In the genomic region with DNA sequence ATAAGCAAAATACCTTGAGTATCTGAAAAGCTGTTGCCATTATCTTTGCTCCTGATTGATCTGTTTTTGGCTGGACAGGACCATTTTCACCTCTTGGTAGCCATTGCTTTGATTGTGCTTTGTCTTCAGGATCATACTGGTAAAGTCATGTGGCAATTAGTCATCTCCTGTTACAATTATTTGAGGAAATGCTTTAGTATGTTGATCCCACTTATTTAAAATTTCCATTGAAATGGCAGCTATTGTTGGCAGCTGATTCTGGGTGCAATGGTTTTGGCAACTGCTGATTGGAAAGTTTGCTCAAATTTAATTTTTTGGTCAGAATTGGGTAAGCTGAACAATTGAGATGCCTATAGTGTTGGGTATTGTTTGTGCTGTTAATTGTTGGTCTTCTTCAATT, we compare ENCODE assay signal across 22 cellular contexts.
DNase-seq lines count a peak whose midpoint lies in the region; ATAC-seq, FAIRE-seq and TF ChIP-seq lines count a peak whose summit lies in the region.
"Had no signal": no experiment of that assay in that cellular context is flagged by ENCODE, and none has a peak within 500 bp of the region (broad histone marks: within the 10 kb centered on the region; RNA-seq: fewer than 3 reads in every experiment).

No MANE protein-coding gene starts in this region.

- H3K27ac Mint-ChIP-seq in GM23338, result no peak overlapping the region
- H3K27ac Mint-ChIP-seq: B cell; CD4-positive, CD25-positive, alpha-beta regulatory T cell; CD8-positive, alpha-beta memory T cell; IgD-negative memory B cell had no signal

- H3K9me3 ChIP-seq in SJCRH30 (replicated peaks), result no peaks in the 10 kb centered on the region
- peaks cover 13% of the 10 kb centered on the region for H3K9me3 ChIP-seq in keratinocyte (ENCODE audit: control insufficient read depth, low read depth, low read length)
- H3K9me3 ChIP-seq in A673 (ENCODE audit: low read depth, low read length, poor library complexity, severe bottlenecking), result no peaks in the 10 kb centered on the region
- H3K9me3 ChIP-seq: HAP-1 had no signal

- H2AFZ ChIP-seq in GM23338 (peak overlapping the region; percentile 35; the same call in 1 of the 2 replicates), KMS-11 (ENCODE audit: low read depth) (peak overlapping the region; percentile 62; the same call in 1 of the 2 replicates), keratinocyte (ENCODE audit: control insufficient read depth, low read length) (peak overlapping the region; percentile 26)

- CTCF ChIA-PET in A673 (lab: Charles Lee), result no interaction called here

- POLR2A ChIA-PET in A673 (lab: Charles Lee; ENCODE audit: low non-redundant PET), result no interaction called here

- H3K79me2 ChIP-seq in GM23338 (replicated peaks; ENCODE audit: insufficient read depth) (no peaks in the 10 kb centered on the region), KMS-11 (ENCODE audit: insufficient read depth, low read depth) (no peaks in the 10 kb centered on the region), keratinocyte (ENCODE audit: control insufficient read depth, insufficient read depth, low read length) (no peaks in the 10 kb centered on the region)

- FAIRE-seq in keratinocyte (lab: Jason Lieb, UNC), result peak; percentile 26
- FAIRE-seq in urothelium cell line (lab: Jason Lieb, UNC), result no peak
- FAIRE-seq: GM12878, GM19239, HepG2 had no signal

- no peak overlapping the region for H3K4me3 Mint-ChIP-seq in GM23338
- H3K4me3 Mint-ChIP-seq: B cell; CD4-positive, CD25-positive, alpha-beta regulatory T cell; CD8-positive, alpha-beta memory T cell; IgD-negative memory B cell had no signal

- dilution Hi-C loops in keratinocyte (cut with MboI; ENCODE audit: extremely low pct_ligation_motif_present, low sequenced_read_pairs), result no loop called here

- H3K4me2 ChIP-seq in GM23338 (no peak overlapping the region), KMS-11 (peak overlapping the region; percentile 54), keratinocyte (ENCODE audit: control insufficient read depth, extremely low read depth, insufficient read depth, low read depth, low read length) (no peak overlapping the region)
- H3K4me2 ChIP-seq: BLaER1 treated with 17β-estradiol and CSF1 and Interleukin-3, amounts not matched to agents 10 nM and 100 nM had no signal

- ATAC-seq in GM23338 (no peak), HG03175 (IDR thresholded peaks at IDR 0.05; ENCODE audit: unreplicated experiment) (no peak), HG02852 (IDR thresholded peaks at IDR 0.05; ENCODE audit: unreplicated experiment) (no peak)
- ATAC-seq: GM12878, HepG2 had no signal

- peaks cover 8% of the 10 kb centered on the region for H3K9me2 ChIP-seq in GM23338 (ENCODE audit: insufficient read depth)

- H3F3A ChIP-seq in GM23338 (replicated peaks; ENCODE audit: low read depth), result no peaks in the 10 kb centered on the region

- H3K36me3 Mint-ChIP-seq in GM23338 (ENCODE audit: low read depth), result peaks cover 4% of the 10 kb centered on the region; the same call in 1 of the 3 replicates
- H3K36me3 Mint-ChIP-seq: CD4-positive, CD25-positive, alpha-beta regulatory T cell; CD8-positive, alpha-beta memory T cell; IgD-negative memory B cell had no signal

- no peaks in the 10 kb centered on the region for H3K9me1 ChIP-seq in keratinocyte (ENCODE audit: control insufficient read depth, extremely low read depth, insufficient read depth, low read length)

- TF ChIP-seq CTCF in GM23338 (conservative IDR thresholded peaks at IDR 0.05; ENCODE audit: low read depth in 2 of 2) (no peak), KMS-11 (conservative IDR thresholded peaks at IDR 0.05; ENCODE audit: low read depth, low read length) (no peak), keratinocyte (optimal IDR thresholded peaks at IDR 0.05 in 1 of 3, IDR thresholded peaks at IDR 0.05 in 1 of 3, conservative IDR thresholded peaks at IDR 0.05 in 1 of 3; ENCODE audit: extremely low read depth in 1 of 3, insufficient read depth in 2 of 3, low read length in 3 of 3) (no peak), A673 (conservative IDR thresholded peaks at IDR 0.05; ENCODE audit: low read depth, low read length) (no peak)

- H3K27ac ChIP-seq in GM23338 (ENCODE audit: low read depth) (no peak overlapping the region), KMS-11 (peak overlapping the region; percentile 59), SJCRH30 (peak overlapping the region; percentile 61), keratinocyte (ENCODE audit: control insufficient read depth, insufficient read depth, low read length) (no peak overlapping the region), A673 (ENCODE audit: low read depth, low read length, poor library complexity, severe bottlenecking) (no peak overlapping the region)
- H3K27ac ChIP-seq: BLaER1 treated with 17β-estradiol and CSF1 and Interleukin-3, amounts not matched to agents 10 nM and 100 nM had no signal

- H3K27me3 ChIP-seq in GM23338 (ENCODE audit: insufficient read depth) (no peaks in the 10 kb centered on the region), KMS-11 (ENCODE audit: insufficient read depth, low read depth) (no peaks in the 10 kb centered on the region), SJCRH30 (no peaks in the 10 kb centered on the region), keratinocyte (ENCODE audit: control insufficient read depth, extremely low read depth, insufficient read depth, low read length) (no peaks in the 10 kb centered on the region), A673 (replicated peaks; ENCODE audit: insufficient read depth, low read depth, low read length, poor library complexity) (no peaks in the 10 kb centered on the region)
- H3K27me3 ChIP-seq: BLaER1 treated with 17β-estradiol and CSF1 and Interleukin-3, amounts not matched to agents 10 nM and 100 nM had no signal

- H3K9ac ChIP-seq in KMS-11 (no peak overlapping the region), keratinocyte (ENCODE audit: control insufficient read depth, extremely low read depth, insufficient read depth, low read length) (no peak overlapping the region)
- H3K9ac ChIP-seq: BLaER1 treated with 17β-estradiol and CSF1 and Interleukin-3, amounts not matched to agents 10 nM and 100 nM had no signal

- H3K9me3 Mint-ChIP-seq in GM23338, result no peaks in the 10 kb centered on the region

- H3K27me3 Mint-ChIP-seq in GM23338 (ENCODE audit: insufficient read depth, low read depth, poor library complexity), result peaks cover 1% of the 10 kb centered on the region
- H3K27me3 Mint-ChIP-seq: B cell; CD4-positive, CD25-positive, alpha-beta regulatory T cell; CD8-positive, alpha-beta memory T cell; IgD-negative memory B cell had no signal

- H3K4me1 ChIP-seq in GM23338 (ENCODE audit: insufficient read depth) (0 out of 2 replicates have a peak, but pooled peaks cover 10% of the 10 kb centered on the region), KMS-11 (ENCODE audit: low read depth, poor library complexity, severe bottlenecking) (peaks cover 48% of the 10 kb centered on the region), SJCRH30 (peaks cover 35% of the 10 kb centered on the region), keratinocyte (ENCODE audit: control insufficient read depth, extremely low read depth, insufficient read depth, low read length) (peaks cover 17% of the 10 kb centered on the region), A673 (ENCODE audit: insufficient read depth, low read length, poor library complexity, severe bottlenecking) (no peaks in the 10 kb centered on the region)
- H3K4me1 ChIP-seq: BLaER1 treated with 17β-estradiol and CSF1 and Interleukin-3, amounts not matched to agents 10 nM and 100 nM; HAP-1 had no signal

- no TSS peak for BruUV-seq in A673 (replicated peaks; lab: Mats Ljungman, UMichigan)

- peaks cover 9% of the 10 kb centered on the region; the same call in 2 of the 3 replicates for H3K4me1 Mint-ChIP-seq in GM23338
- H3K4me1 Mint-ChIP-seq: B cell; CD4-positive, CD25-positive, alpha-beta regulatory T cell; CD8-positive, alpha-beta memory T cell; IgD-negative memory B cell had no signal

- DNase-seq in GM23338 (ENCODE audit: low spot score), result no peak
- DNase-seq in SJCRH30, result no peak
- no peak for DNase-seq in keratinocyte (ENCODE audit: low read depth, low spot score)
- no peak for DNase-seq in A673 (ENCODE audit: low spot score)
- DNase-seq in urothelium cell line (ENCODE audit: low spot score), result no peak
- DNase-seq: 8988T; CD4-positive, CD25-positive, alpha-beta regulatory T cell; CD8-positive, alpha-beta memory T cell; COR-L47; DMS53; DND-41; EL had no signal

- H3K4me3 ChIP-seq in GM23338 (no peak overlapping the region), KMS-11 (IDR thresholded peaks at IDR 0.05; ENCODE audit: insufficient read depth, low read depth, low read length) (no peak overlapping the region), SJCRH30 (no peak overlapping the region), keratinocyte (ENCODE audit: control insufficient read depth in 2 of 3, extremely low read depth in 1 of 3, insufficient read depth in 2 of 3, low read depth in 1 of 3, low read length in 3 of 3) (no peak overlapping the region), A673 (ENCODE audit: low read depth, low read length, poor library complexity, severe bottlenecking) (no peak overlapping the region)
- H3K4me3 ChIP-seq: BLaER1 treated with 17β-estradiol and CSF1 and Interleukin-3, amounts not matched to agents 10 nM and 100 nM; GM12878; HAP-1 had no signal

- H4K20me1 ChIP-seq in GM23338 (replicated peaks; ENCODE audit: insufficient read depth), result no peaks in the 10 kb centered on the region
- no peaks in the 10 kb centered on the region for H4K20me1 ChIP-seq in KMS-11 (ENCODE audit: insufficient read depth)
- H4K20me1 ChIP-seq in keratinocyte (ENCODE audit: control insufficient read depth, extremely low read depth, insufficient read depth, low read length), result no peaks in the 10 kb centered on the region
- H4K20me1 ChIP-seq: BLaER1 treated with 17β-estradiol and CSF1 and Interleukin-3, amounts not matched to agents 10 nM and 100 nM had no signal

- H3K36me3 ChIP-seq in GM23338 (ENCODE audit: insufficient read depth), result no peaks in the 10 kb centered on the region
- no peaks in the 10 kb centered on the region for H3K36me3 ChIP-seq in KMS-11 (ENCODE audit: insufficient read depth)
- no peaks in the 10 kb centered on the region for H3K36me3 ChIP-seq in SJCRH30
- no peaks in the 10 kb centered on the region for H3K36me3 ChIP-seq in keratinocyte (ENCODE audit: control insufficient read depth in 2 of 2, extremely low read depth in 1 of 2, insufficient read depth in 2 of 2, low read length in 2 of 2)
- H3K36me3 ChIP-seq in A673 (ENCODE audit: insufficient read depth, low read length, poor library complexity, severe bottlenecking), result no peaks in the 10 kb centered on the region
- H3K36me3 ChIP-seq: BLaER1 treated with 17β-estradiol and CSF1 and Interleukin-3, amounts not matched to agents 10 nM and 100 nM; HAP-1 had no signal

- intact Hi-C loops in A673 (cut with micrococcal nuclease; ENCODE audit: unreplicated experiment), result no loop called here

TF ChIP-seq in GM23338, 12 proteins besides CTCF, POLR2A, EP300 and RAD21 (continues in another document):
- TF ChIP-seq STAT1 (IDR thresholded peaks at IDR 0.05; ENCODE audit: unreplicated experiment) (no peak), EZH2phosphoT487 (IDR thresholded peaks at IDR 0.05; ENCODE audit: unreplicated experiment) (no peak)

Comparison
In these comparisons a context has a peak if more than half of its experiments do, and no peak if none do; other contexts are left out.
1. H3K27ac ChIP-seq: peak in KMS-11 (single experiment) and SJCRH30 (single experiment); none in GM23338 (single experiment), keratinocyte (single experiment) and A673 (single experiment).
2. Peak in every context shown above with its lines, with median percentiles within 50 percentile points of each other: H2AFZ ChIP-seq.